Comparison of ENCODE assay signal across 16 cellular contexts in the genomic region with DNA sequence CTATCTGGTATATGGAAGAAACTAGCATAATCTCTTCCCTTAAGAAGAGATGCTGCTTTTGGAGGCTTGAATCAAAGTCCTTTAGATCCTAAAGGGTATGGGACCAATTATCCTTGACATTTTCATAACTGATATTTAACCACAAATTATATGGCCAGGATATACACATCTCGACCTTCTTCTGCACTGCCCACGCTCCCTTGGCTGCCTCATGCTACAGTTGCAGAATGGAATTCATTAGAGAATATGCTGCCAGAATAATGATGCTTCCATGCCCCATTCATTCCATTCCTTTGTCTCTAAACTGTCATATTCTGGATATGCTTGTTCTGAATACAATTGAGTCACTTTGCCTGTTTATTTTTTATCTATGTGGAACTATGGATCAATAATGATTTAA.
DNase-seq lines count a peak whose midpoint lies in the region; ATAC-seq, FAIRE-seq and TF ChIP-seq lines count a peak whose summit lies in the region.
"Had no signal": no experiment of that assay in that cellular context is flagged by ENCODE, and none has a peak within 500 bp of the region (broad histone marks: within the 10 kb centered on the region; RNA-seq: fewer than 3 reads in every experiment).

No MANE protein-coding gene starts in this region.

- no peak for TF ChIP-seq CTCF in AG10803 (conservative IDR thresholded peaks at IDR 0.05; ENCODE audit: low read length)
- TF ChIP-seq CTCF in fibroblast of the aortic adventitia (IDR thresholded peaks at IDR 0.05; ENCODE audit: insufficient read depth, low read length), result no peak

- FAIRE-seq in frontal cortex (lab: Jason Lieb, UNC), result no peak
- FAIRE-seq: A204.1, H54 had no signal

- H3K4me3 ChIP-seq in AG10803 (ENCODE audit: low read length) (no peak overlapping the region), fibroblast of the aortic adventitia (ENCODE audit: low read depth, low read length) (no peak overlapping the region)
- H3K4me3 ChIP-seq: BLaER1 had no signal

- no peak for ATAC-seq in HG03378 (IDR thresholded peaks at IDR 0.05; ENCODE audit: unreplicated experiment)
- ATAC-seq: HCT116 had no signal

- DNase-seq in AG10803 (ENCODE audit: low read depth) (peak; percentile 52), GM03348 (ENCODE audit: low spot score) (peak; percentile 41), dedifferentiated amniotic fluid mesenchymal stem cell (ENCODE audit: extremely low spot score) (peak; percentile 44), fibroblast of the aortic adventitia (ENCODE audit: low read depth) (peak; percentile 27), frontal cortex (ENCODE audit: low spot score in 2 of 2) (no peak)
- no peak for DNase-seq in activated T-cell treated with anti-CD3 and anti-CD28 coated beads, Interleukin-2, amount 50 U/mL, for 48 hours
- DNase-seq: AML-193; Caco-2; CD8-positive, alpha-beta memory T cell; DND-41; GF-D8 had no signal

Comparison
In these comparisons a context has a peak if more than half of its experiments do, and no peak if none do; other contexts are left out.
1. DNase-seq: peak in AG10803 (single experiment), GM03348 (single experiment), dedifferentiated amniotic fluid mesenchymal stem cell (single experiment) and fibroblast of the aortic adventitia (single experiment); none in frontal cortex (0 of 2) and activated T-cell treated with anti-CD3 and anti-CD28 coated beads, Interleukin-2, amount 50 U/mL, for 48 hours (0 of 2).